Comparison of ENCODE assay signal across 18 cellular contexts in genomic region chr2:129092871-129093385, GRCh38.
DNase-seq lines count a peak whose midpoint lies in the region; ATAC-seq and TF ChIP-seq lines count a peak whose summit lies in the region.
"Had no signal": no experiment of that assay in that cellular context is flagged by ENCODE, and none has a peak within 500 bp of the region (broad histone marks: within the 10 kb centered on the region; RNA-seq: fewer than 3 reads in every experiment).

No MANE protein-coding gene starts in this region.

- no peaks in the 10 kb centered on the region for H3K9me3 ChIP-seq in heart left ventricle
- H3K9me3 ChIP-seq: breast epithelium, left lung, sigmoid colon had no signal

- no peaks in the 10 kb centered on the region for H3K27me3 ChIP-seq in heart left ventricle
- H3K27me3 ChIP-seq: breast epithelium, left lung, sigmoid colon had no signal

- H3K4me3 ChIP-seq in heart left ventricle: no peak overlapping the region
- H3K4me3 ChIP-seq: breast epithelium, coronary artery, left lung, sigmoid colon, SK-N-MC had no signal

- 85 to 93% (median 87%) methylated on average over 7 of the region's 7 CpGs for WGBS in heart left ventricle, 4 donors

- DNase-seq in DMS53 treated with DMSO at 0.1 percent for 48 hours (lab: John Stamatoyannopoulos, UW; ENCODE audit: unreplicated experiment) (peak; percentile 72), NCI-H1694 treated with DMSO at 0.1 percent for 48 hours (lab: John Stamatoyannopoulos, UW) (peak; percentile 36), NCI-H345 treated with DMSO at 0.1 percent for 48 hours (lab: John Stamatoyannopoulos, UW; ENCODE audit: unreplicated experiment) (peak; percentile 94), left kidney (ENCODE audit: low read depth, low spot score) (peak; percentile 91), heart left ventricle (no peak)
- no peak for DNase-seq in activated CD8-positive, alpha-beta memory T cell treated with anti-CD3 and anti-CD28 coated beads, Interleukin-2, amount 50 U/mL, for 48 hours
- DNase-seq: activated gamma-delta T cell; CD4-positive, alpha-beta memory T cell; HFFc6; IMR-90; left lung; sigmoid colon had no signal

- no peaks in the 10 kb centered on the region for H3K4me1 ChIP-seq in heart left ventricle
- H3K4me1 ChIP-seq: breast epithelium, left lung, sigmoid colon had no signal

- no peaks in the 10 kb centered on the region for H3K36me3 ChIP-seq in heart left ventricle
- H3K36me3 ChIP-seq: breast epithelium, left lung, sigmoid colon had no signal

- no peak for TF ChIP-seq POLR2A in heart left ventricle (IDR thresholded peaks at IDR 0.05)

- no peak overlapping the region for H3K27ac ChIP-seq in heart left ventricle
- H3K27ac ChIP-seq: breast epithelium, coronary artery, left lung, sigmoid colon, SK-N-MC had no signal

- intact Hi-C loops in heart left ventricle (cut with DNase I): no loop called here

- ATAC-seq in GM19455 (IDR thresholded peaks at IDR 0.05; ENCODE audit: unreplicated experiment): no peak
- ATAC-seq in heart left ventricle: no peak
- ATAC-seq: left lung; natural killer cell treated with Interleukin-12 subunit alpha and Interleukin-12 subunit beta and Interleukin-15 and Interleukin-18, amount 100 ng/mL, for 72 hours; stimulated activated memory B cell treated with anti-CD40 and anti-IgM and Interleukin-4, amounts not matched to agents 10 μg/mL and 1 μg/mL and 100 μg/mL, for 72 hours had no signal

- TF ChIP-seq CTCF in heart left ventricle (IDR thresholded peaks at IDR 0.05): no peak

Comparison
In these comparisons a context has a peak if more than half of its experiments do, and no peak if none do; other contexts are left out.
1. DNase-seq: peak in DMS53 treated with DMSO at 0.1 percent for 48 hours (single experiment), NCI-H1694 treated with DMSO at 0.1 percent for 48 hours (single experiment), NCI-H345 treated with DMSO at 0.1 percent for 48 hours (single experiment) and left kidney (single experiment); none in activated CD8-positive, alpha-beta memory T cell treated with anti-CD3 and anti-CD28 coated beads, Interleukin-2, amount 50 U/mL, for 48 hours (single experiment) and heart left ventricle (0 of 5).